Comparison of ENCODE assay signal across 13 cellular contexts in genomic region chr17:34314279-34314678, GRCh38. TPM values are rescaled to one million over a fixed set of nuclear protein-coding genes. Genes with fewer than 3 reads are reported as not detected.
DNase-seq lines count a peak whose midpoint lies in the region; ATAC-seq and TF ChIP-seq lines count a peak whose summit lies in the region.
"Had no signal": no experiment of that assay in that cellular context is flagged by ENCODE, and none has a peak within 500 bp of the region (broad histone marks: within the 10 kb centered on the region; RNA-seq: fewer than 3 reads in every experiment).

No MANE protein-coding gene starts in this region.

- TF ChIP-seq POLR2A in esophagus muscularis mucosa (IDR thresholded peaks at IDR 0.05; ENCODE audit: low read depth), result no peak

- intact Hi-C loops in Right ventricle myocardium inferior (cut with DNase I) (no loop called here), cardiac septum (cut with DNase I) (no loop called here), esophagus muscularis mucosa (cut with DNase I) (no loop called here)

- H3K27ac ChIP-seq in esophagus muscularis mucosa (replicated peaks in 1 of 4), result peak overlapping the region; percentile 47 to 69 (median 52)

- no peaks in the 10 kb centered on the region for H3K9me3 ChIP-seq in esophagus muscularis mucosa

- ATAC-seq in Right ventricle myocardium inferior (peak; percentile 72), GM18519 (IDR thresholded peaks at IDR 0.05; ENCODE audit: low FRiP score, unreplicated experiment) (no peak), HG03565 (IDR thresholded peaks at IDR 0.05; ENCODE audit: unreplicated experiment) (no peak), HG02870 (IDR thresholded peaks at IDR 0.05; ENCODE audit: unreplicated experiment) (no peak)

- H3K36me3 ChIP-seq in esophagus muscularis mucosa, result no peaks in the 10 kb centered on the region

- peaks cover 14 to 23% (median 20%) of the 10 kb centered on the region in 4 donors for H3K4me1 ChIP-seq in esophagus muscularis mucosa

- no peak for TF ChIP-seq CTCF in esophagus muscularis mucosa (IDR thresholded peaks at IDR 0.05)

- H3K4me3 ChIP-seq in esophagus muscularis mucosa, result no peak overlapping the region

- no peak for TF ChIP-seq EP300 in esophagus muscularis mucosa (IDR thresholded peaks at IDR 0.05)

- DNase-seq in Right ventricle myocardium inferior (ENCODE audit: missing footprints), result no peak
- no peak for DNase-seq in cardiac septum (ENCODE audit: low spot score)
- peak; percentile 90 for DNase-seq in esophagus muscularis mucosa (ENCODE audit: extremely low spot score)
- peak; percentile 30 for DNase-seq in mucosa of gallbladder (ENCODE audit: low spot score)
- no peak for DNase-seq in T1000 (lab: John Stamatoyannopoulos, UW)
- DNase-seq: cortex of kidney, NCI-H187 treated with DMSO at 0.1 percent for 48 hours, nucleus accumbens, SHP77 had no signal

- 37% methylated on average over 4 of the region's 4 CpGs for WGBS in esophagus muscularis mucosa

- H3K27me3 ChIP-seq in esophagus muscularis mucosa, result peaks cover 0 to 4% (median 0%) of the 10 kb centered on the region in 4 donors

RNA-seq across cellular contexts. Expression of gene CCL8, which starts 5.0 kb away (rescaled TPM):
- total RNA-seq in Right ventricle myocardium inferior (not detected), cardiac septum (1.9 TPM), esophagus muscularis mucosa (1 to 10 TPM in 1 of 4 donors, not detected in 3; 2.0 TPM), mucosa of gallbladder (1.2 TPM)
- total RNA-seq: A673 had no signal

RNA-seq across cellular contexts. Expression of gene CCL11, which starts 28.7 kb away (rescaled TPM):
- 5.4 TPM for total RNA-seq in Right ventricle myocardium inferior
- total RNA-seq in cardiac septum, result 3.2 TPM
- 1 to 10 TPM; 2.0 to 8.8 (median 6.6) TPM for total RNA-seq in esophagus muscularis mucosa
- 1.7 TPM for total RNA-seq in mucosa of gallbladder
- total RNA-seq: A673 had no signal

RNA-seq across cellular contexts. Expression of gene CCL13, which starts 42.0 kb away (rescaled TPM):
- total RNA-seq in Right ventricle myocardium inferior (1.2 TPM), cardiac septum (0.97 TPM), esophagus muscularis mucosa (1 to 10 TPM in 2 of 4 donors, under 1 TPM in 1, not detected in 1; 0.78 to 3.6 (median 2.0) TPM), mucosa of gallbladder (1.5 TPM)
- total RNA-seq: A673 had no signal

RNA-seq across cellular contexts. Expression of gene CCL7, which starts 44.3 kb away (rescaled TPM):
- total RNA-seq in Right ventricle myocardium inferior (not detected), cardiac septum (not detected), esophagus muscularis mucosa (under 1 TPM in 1 of 4 donors, not detected in 3; 0.83 TPM), mucosa of gallbladder (not detected)
- total RNA-seq: A673 had no signal

RNA-seq across cellular contexts. Expression of gene CCL1, which starts 48.8 kb away (rescaled TPM):
- total RNA-seq in Right ventricle myocardium inferior, result not detected
- total RNA-seq in cardiac septum, result not detected
- not detected for total RNA-seq in esophagus muscularis mucosa
- not detected for total RNA-seq in mucosa of gallbladder
- total RNA-seq: A673 had no signal

Comparison
In these comparisons a context has a peak if more than half of its experiments do, and no peak if none do; other contexts are left out.
1. DNase-seq: peak in esophagus muscularis mucosa (single experiment) and mucosa of gallbladder (single experiment); none in Right ventricle myocardium inferior (single experiment), cardiac septum (single experiment) and T1000 (single experiment).